Comparison of ENCODE assay signal across 8 cellular contexts in genomic region chr3:30042274-30042859, GRCh38.
DNase-seq lines count a peak whose midpoint lies in the region; ATAC-seq lines count a peak whose summit lies in the region.

No MANE protein-coding gene starts in this region.

- H3K36me3 Mint-ChIP-seq in activated CD4-positive, alpha-beta memory T cell treated with anti-CD3 and anti-CD28 coated beads for 36 hours, result no peaks in the 10 kb centered on the region
- no peaks in the 10 kb centered on the region for H3K36me3 Mint-ChIP-seq in effector memory CD8-positive, alpha-beta T cell (ENCODE audit: insufficient read depth)
- no peaks in the 10 kb centered on the region for H3K36me3 Mint-ChIP-seq in stimulated activated memory B cell treated with anti-CD40 and anti-IgM and Interleukin-4, amounts not matched to agents 10 μg/mL and 1 μg/mL and 100 μg/mL, for 72 hours

- peaks cover 21% of the 10 kb centered on the region for H3K27me3 Mint-ChIP-seq in activated CD4-positive, alpha-beta memory T cell treated with anti-CD3 and anti-CD28 coated beads for 36 hours
- peaks cover 22 to 32% of the 10 kb centered on the region in 2 donors for H3K27me3 Mint-ChIP-seq in effector memory CD8-positive, alpha-beta T cell
- H3K27me3 Mint-ChIP-seq in stimulated activated memory B cell treated with anti-CD40 and anti-IgM and Interleukin-4, amounts not matched to agents 10 μg/mL and 1 μg/mL and 100 μg/mL, for 72 hours, result peaks cover 35% of the 10 kb centered on the region

- POLR2A ChIA-PET in activated CD4-positive, alpha-beta memory T cell treated with anti-CD3 and anti-CD28 coated beads for 36 hours (lab: Charles Lee), result no interaction called here

- no peaks in the 10 kb centered on the region for H3K4me1 Mint-ChIP-seq in activated CD4-positive, alpha-beta memory T cell treated with anti-CD3 and anti-CD28 coated beads for 36 hours (ENCODE audit: low read depth)
- H3K4me1 Mint-ChIP-seq in effector memory CD8-positive, alpha-beta T cell (ENCODE audit: low read depth in 2 of 2), result no peaks in the 10 kb centered on the region
- H3K4me1 Mint-ChIP-seq in stimulated activated memory B cell treated with anti-CD40 and anti-IgM and Interleukin-4, amounts not matched to agents 10 μg/mL and 1 μg/mL and 100 μg/mL, for 72 hours, result no peaks in the 10 kb centered on the region

- no peaks in the 10 kb centered on the region for H3K9me3 Mint-ChIP-seq in activated CD4-positive, alpha-beta memory T cell treated with anti-CD3 and anti-CD28 coated beads for 36 hours
- no peaks in the 10 kb centered on the region for H3K9me3 Mint-ChIP-seq in effector memory CD8-positive, alpha-beta T cell
- H3K9me3 Mint-ChIP-seq in stimulated activated memory B cell treated with anti-CD40 and anti-IgM and Interleukin-4, amounts not matched to agents 10 μg/mL and 1 μg/mL and 100 μg/mL, for 72 hours, result no peaks in the 10 kb centered on the region

- H3K4me3 Mint-ChIP-seq in activated CD4-positive, alpha-beta memory T cell treated with anti-CD3 and anti-CD28 coated beads for 36 hours, result no peak overlapping the region
- no peak overlapping the region for H3K4me3 Mint-ChIP-seq in effector memory CD8-positive, alpha-beta T cell
- H3K4me3 Mint-ChIP-seq in stimulated activated memory B cell treated with anti-CD40 and anti-IgM and Interleukin-4, amounts not matched to agents 10 μg/mL and 1 μg/mL and 100 μg/mL, for 72 hours, result no peak overlapping the region

- intact Hi-C loops in activated CD4-positive, alpha-beta memory T cell treated with anti-CD3 and anti-CD28 coated beads for 36 hours (cut with micrococcal nuclease), result loop anchor here (1.0 kb wide), 3 partner anchors 157 to 709 kb away; no protein-coding TSS in a partner anchor

- no peak overlapping the region for H3K27ac Mint-ChIP-seq in activated CD4-positive, alpha-beta memory T cell treated with anti-CD3 and anti-CD28 coated beads for 36 hours
- H3K27ac Mint-ChIP-seq in effector memory CD8-positive, alpha-beta T cell, result no peak overlapping the region
- H3K27ac Mint-ChIP-seq in stimulated activated memory B cell treated with anti-CD40 and anti-IgM and Interleukin-4, amounts not matched to agents 10 μg/mL and 1 μg/mL and 100 μg/mL, for 72 hours, result no peak overlapping the region

- DNase-seq in EL, result peak; percentile 73
- DNase-seq in NCI-H524 (lab: John Stamatoyannopoulos, UW), result peak; percentile 14 to 72
- peak; percentile 58 for DNase-seq in activated CD4-positive, alpha-beta memory T cell treated with anti-CD3 and anti-CD28 coated beads for 36 hours
- DNase-seq in effector memory CD8-positive, alpha-beta T cell, result peak; percentile 23 to 42 (median 36)
- peak; percentile 69 for DNase-seq in midbrain (lab: John Stamatoyannopoulos, UW)

- ATAC-seq in HG02678 (IDR thresholded peaks at IDR 0.05; ENCODE audit: unreplicated experiment) (peak; percentile 69), HG03457 (IDR thresholded peaks at IDR 0.05; ENCODE audit: unreplicated experiment) (no peak)
- peak; percentile 43 for ATAC-seq in effector memory CD8-positive, alpha-beta T cell (replicated peaks)
- ATAC-seq in stimulated activated memory B cell treated with anti-CD40 and anti-IgM and Interleukin-4, amounts not matched to agents 10 μg/mL and 1 μg/mL and 100 μg/mL, for 72 hours, result peak; percentile 48

- CTCF ChIA-PET in activated CD4-positive, alpha-beta memory T cell treated with anti-CD3 and anti-CD28 coated beads for 36 hours (lab: Charles Lee), result interaction anchor here (0.6 to 3.8 kb wide), 25 partner anchors 11 to 1090 kb away, joined by 3 to 95 read pairs (median 4); no protein-coding TSS in a partner anchor
